In the genomic region with DNA sequence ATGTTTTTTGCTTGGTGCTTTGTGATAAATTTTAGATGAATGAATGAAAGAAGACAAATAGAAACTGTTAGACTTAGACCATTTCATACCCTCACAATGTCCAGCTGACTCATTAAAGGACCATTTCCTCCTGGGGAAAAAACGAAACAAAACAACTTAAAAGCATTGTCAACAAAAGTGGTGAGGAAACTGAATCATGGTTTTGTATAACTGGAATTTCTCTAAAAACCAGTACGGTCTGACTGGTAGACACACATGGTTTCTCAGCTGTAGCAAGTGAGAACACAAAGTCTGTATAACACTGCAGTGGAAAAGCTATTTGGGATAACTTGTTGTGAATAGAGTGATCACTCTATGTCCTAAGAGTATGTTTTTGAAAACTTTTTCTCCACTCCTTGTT, we compare ENCODE assay signal across 15 cellular contexts. TPM values are rescaled to one million over a fixed set of nuclear protein-coding genes. Genes with fewer than 3 reads are reported as not detected.
DNase-seq lines count a peak whose midpoint lies in the region; ATAC-seq, FAIRE-seq and TF ChIP-seq lines count a peak whose summit lies in the region.
"Had no signal": no experiment of that assay in that cellular context is flagged by ENCODE, and none has a peak within 500 bp of the region (broad histone marks: within the 10 kb centered on the region; RNA-seq: fewer than 3 reads in every experiment).

No MANE protein-coding gene starts in this region.

- no peak for TF ChIP-seq CTCF in AG04450 (IDR thresholded peaks at IDR 0.05; ENCODE audit: low read depth, low read length)
- TF ChIP-seq CTCF in K562 (IDR thresholded peaks at IDR 0.05 in 2 of 3, conservative IDR thresholded peaks at IDR 0.05 in 1 of 3; ENCODE audit: insufficient read depth in 2 of 3, low read depth in 1 of 3, low read length in 3 of 3), result no peak
- TF ChIP-seq CTCF in hepatocyte (IDR thresholded peaks at IDR 0.05; ENCODE audit: poor library complexity), result no peak

- H3K4me1 ChIP-seq in K562 (replicated peaks in 1 of 2; ENCODE audit: control insufficient read depth in 2 of 2, insufficient read depth in 2 of 2, low read length in 2 of 2), result peaks cover 0 to 2% of the 10 kb centered on the region in 2 experiments; a peak in 1 of 5 replicates
- peaks cover 17% of the 10 kb centered on the region for H3K4me1 ChIP-seq in hepatocyte (ENCODE audit: insufficient read depth)

- H3K27ac ChIP-seq in AG04450 (ENCODE audit: low read depth, low read length) (peak overlapping the region; percentile 33), K562 (ENCODE audit: extremely low read depth, low read depth, low read length) (no peak overlapping the region), hepatocyte (peak overlapping the region; percentile 40)
- H3K27ac ChIP-seq: SK-N-MC had no signal

- no peaks in the 10 kb centered on the region for H3K9me3 ChIP-seq in AG04450 (ENCODE audit: control insufficient read depth, insufficient read depth, low read length)
- H3K9me3 ChIP-seq in K562 (replicated peaks; ENCODE audit: control insufficient read depth, insufficient read depth, low read depth, low read length), result no peaks in the 10 kb centered on the region
- no peaks in the 10 kb centered on the region for H3K9me3 ChIP-seq in hepatocyte (ENCODE audit: low read depth)

- TF ChIP-seq EP300 in K562 (IDR thresholded peaks at IDR 0.05; ENCODE audit: low read length), result no peak

- no peak for TF ChIP-seq POLR2A in K562 (conservative IDR thresholded peaks at IDR 0.05)

- DNase-seq in AG04450 (ENCODE audit: low read depth, low spot score) (peak; percentile 38), LHCN-M2 (ENCODE audit: low read depth) (peak; percentile 69), K562 (ENCODE audit: extremely low read depth in 1 of 4, low spot score in 3 of 4) (no peak), hepatocyte (ENCODE audit: low spot score) (no peak), NCI-H146 (lab: John Stamatoyannopoulos, UW) (no peak), KG1 (lab: John Stamatoyannopoulos, UW) (no peak), NCI-H2081 treated with DMSO at 0.1 percent for 48 hours (lab: John Stamatoyannopoulos, UW) (no peak), frontal cortex (ENCODE audit: low spot score in 2 of 2) (no peak)
- DNase-seq: activated CD4-positive, alpha-beta T cell treated with anti-CD3 and anti-CD28 coated beads for 1 hour; C1 segment of cervical spinal cord; caudate nucleus; NCI-H1436; stimulated activated CD4-positive, alpha-beta T cell treated with anti-CD3 and anti-CD28 coated beads, Interleukin-2, amount 100 ng/mL, for 24 hours; stimulated activated naive B cell treated with anti-CD40 and anti-IgM and Interleukin-4, amounts not matched to agents 10 μg/mL and 1 μg/mL and 100 μg/mL, for 72 hours had no signal

- CTCF ChIA-PET in AG04450 (lab: Charles Lee) (interaction anchor here (0.9 to 6.0 kb wide), 6 partner anchors 10 to 167 kb away, joined by 3 to 102 read pairs (median 6); no protein-coding TSS in a partner anchor), K562 (lab: Yijun Ruan, JAX; ENCODE audit: low intra/inter-chr PET ratio) (interaction anchor here (0.5 kb wide), 1 partner anchor 9 kb away, joined by 4 read pairs; no protein-coding TSS in a partner anchor)

- FAIRE-seq in K562 (lab: Jason Lieb, UNC) (no peak), frontal cortex (lab: Jason Lieb, UNC) (no peak)

- H3K4me3 ChIP-seq in AG04450 (ENCODE audit: low read depth, low read length) (no peak overlapping the region), K562 (no peak overlapping the region), hepatocyte (no peak overlapping the region)
- H3K4me3 ChIP-seq: SK-N-MC had no signal

- H3K4me2 ChIP-seq in K562 (ENCODE audit: insufficient read depth, low read length) (no peak overlapping the region), hepatocyte (no peak overlapping the region)

- H3K9me1 ChIP-seq in K562 (ENCODE audit: control insufficient read depth, insufficient read depth, low read length), result no peaks in the 10 kb centered on the region

- H2AFZ ChIP-seq in K562 (ENCODE audit: low read depth, low read length), result no peak overlapping the region
- no peak overlapping the region for H2AFZ ChIP-seq in hepatocyte

- no peaks in the 10 kb centered on the region for H3K9me2 ChIP-seq in hepatocyte (replicated peaks; ENCODE audit: insufficient read depth)

- H3K9ac ChIP-seq in K562 (ENCODE audit: insufficient read depth in 1 of 2, low read depth in 2 of 2, low read length in 2 of 2), result no peak overlapping the region

- H3K36me3 ChIP-seq in K562 (ENCODE audit: control insufficient read depth, insufficient read depth, low read length) (no peaks in the 10 kb centered on the region), hepatocyte (replicated peaks; ENCODE audit: insufficient read depth, low read depth) (no peaks in the 10 kb centered on the region)

- no TSS peak for BruUV-seq in K562 (replicated peaks; lab: Mats Ljungman, UMichigan)

- H3K27me3 ChIP-seq in AG04450 (ENCODE audit: control insufficient read depth, insufficient read depth, low read length) (no peaks in the 10 kb centered on the region), K562 (ENCODE audit: control insufficient read depth in 2 of 2, insufficient read depth in 2 of 2, low read length in 2 of 2) (peaks cover 0 to 9% of the 10 kb centered on the region in 2 experiments; a peak in 4 of 5 replicates), hepatocyte (peaks cover 6% of the 10 kb centered on the region)

- intact Hi-C loops in K562 (cut with micrococcal nuclease), result no loop called here

- in situ Hi-C loops in K562 (cut with MboI), result no loop called here

- no peaks in the 10 kb centered on the region for H3K79me2 ChIP-seq in K562 (ENCODE audit: control insufficient read depth, insufficient read depth, low read length)
- H3K79me2 ChIP-seq in hepatocyte, result no peaks in the 10 kb centered on the region

- TF ChIP-seq RAD21 in K562 (CRISPR knock-in tag; conservative IDR thresholded peaks at IDR 0.05 in 1 of 2, IDR thresholded peaks at IDR 0.05 in 1 of 2), result no peak

- POLR2A ChIA-PET in AG04450 (lab: Yijun Ruan, JAX) (interaction anchor here (1.1 kb wide), 1 partner anchor 40 kb away, joined by 3 read pairs; the partner anchor contains the start of gene SYNRG), K562 (lab: Yijun Ruan, JAX) (interaction anchor here (0.6 kb wide), 1 partner anchor 39 kb away, joined by 3 read pairs; no protein-coding TSS in a partner anchor)

- no peak for ATAC-seq in K562
- ATAC-seq: stimulated activated naive B cell treated with anti-CD40 and anti-IgM and Interleukin-4, amounts not matched to agents 10 μg/mL and 1 μg/mL and 100 μg/mL, for 72 hours had no signal

- WGBS in K562 (ENCODE audit: insufficient coverage, low coverage, missing lambda C conversion rate), result 5% methylated on average over 2 of the region's 2 CpGs
- 78% methylated on average over 2 of the region's 2 CpGs for WGBS in hepatocyte (ENCODE audit: low lambda C conversion rate, missing lambda C conversion rate)

- H4K20me1 ChIP-seq in K562 (replicated peaks; ENCODE audit: control insufficient read depth, insufficient read depth, low read length), result no peaks in the 10 kb centered on the region
- H4K20me1 ChIP-seq in hepatocyte (ENCODE audit: insufficient read depth, poor library complexity, severe bottlenecking), result no peaks in the 10 kb centered on the region

RNA-seq across cellular contexts. Expression of gene DDX52, which starts 5.3 kb away (rescaled TPM):
- polyA plus RNA-seq in AG04450 (2011; rRNA removed), result 24.2 and 31.8 TPM in 2 replicates
- 16.0 and 27.8 TPM in 2 replicates for polyA minus RNA-seq in AG04450 (2011; rRNA and poly(A)+ RNA removed)
- total RNA-seq in LHCN-M2 (2014; rRNA removed), result 20.1 and 24.1 TPM in 2 replicates
- polyA plus RNA-seq in LHCN-M2 (2012), result 8.0 TPM
- 43.4 and 169 TPM in 2 replicates for total RNA-seq in K562 (2011; cell fraction: chromatin; rRNA removed; ENCODE audit: low replicate concordance)
- 26.5 and 30.1 TPM in 2 replicates for total RNA-seq in K562 (2011; cell fraction: nucleolus; rRNA removed)
- 63.9 and 100 TPM in 2 replicates for total RNA-seq in K562 (2011; cell fraction: nucleoplasm; rRNA removed)
- total RNA-seq in K562 (2014; rRNA removed), result 19.1 and 22.1 TPM in 2 replicates
- total RNA-seq in K562 (2014; rRNA removed; fragmentation: Illumina TruSeq; extraction: Trizol), result 50.5 and 59.2 TPM in 2 replicates
- 33.3 and 39.5 TPM in 2 replicates for total RNA-seq in K562 (2015; rRNA removed; fragmentation: Illumina TruSeq; extraction: Trizol)
- total RNA-seq in K562 (2021), result 37.0 and 37.6 TPM in 2 replicates
- 11.6 and 22.0 TPM in 2 replicates for polyA plus RNA-seq in K562 (2011; rRNA removed)
- polyA plus RNA-seq in K562 (2011; cell fraction: cytosol; rRNA removed), result 7.6 and 13.0 TPM in 2 replicates
- 17.6 and 28.7 TPM in 2 replicates for polyA plus RNA-seq in K562 (2011; cell fraction: nucleus; rRNA removed)
- 20.0 and 20.6 TPM in 2 replicates for polyA plus RNA-seq in K562 (2012)
- 38.3 and 50.1 TPM in 2 replicates for polyA plus RNA-seq in K562 (2014; fragmentation: Illumina TruSeq; extraction: Trizol)
- polyA plus RNA-seq in K562 (2014; fragmentation: Nextera tagmentation; extraction: Ambion mirVana), result 10 to 100 TPM; 30.2 to 34.8 TPM
- polyA plus RNA-seq in K562 (2014; rRNA removed), result 20.8 and 24.2 TPM in 2 replicates
- 25.0 and 39.3 TPM in 2 replicates for polyA minus RNA-seq in K562 (2011; rRNA and poly(A)+ RNA removed)
- polyA minus RNA-seq in K562 (2011; cell fraction: cytosol; rRNA and poly(A)+ RNA removed), result 5.3 and 19.6 TPM in 2 replicates
- polyA minus RNA-seq in K562 (2011; cell fraction: nucleus; rRNA and poly(A)+ RNA removed), result 18.3 and 19.4 TPM in 2 replicates
- 44.0 and 45.7 TPM in 2 replicates for total RNA-seq in hepatocyte
- polyA plus RNA-seq in hepatocyte, result 28.8 and 31.0 TPM in 2 replicates
- total RNA-seq in frontal cortex, result 35.9 TPM

RNA-seq across cellular contexts. Expression of gene SYNRG, which starts 39.3 kb away (rescaled TPM):
- polyA plus RNA-seq in AG04450 (2011; rRNA removed), result 24.9 and 26.2 TPM in 2 replicates
- 47.5 and 52.4 TPM in 2 replicates for polyA minus RNA-seq in AG04450 (2011; rRNA and poly(A)+ RNA removed)
- 7.6 and 12.2 TPM in 2 replicates for total RNA-seq in LHCN-M2 (2014; rRNA removed)
- polyA plus RNA-seq in LHCN-M2 (2012), result 10.4 TPM
- 55.6 and 121 TPM in 2 replicates for total RNA-seq in K562 (2011; cell fraction: chromatin; rRNA removed; ENCODE audit: low replicate concordance)
- 27.5 and 28.2 TPM in 2 replicates for total RNA-seq in K562 (2011; cell fraction: nucleolus; rRNA removed)
- total RNA-seq in K562 (2011; cell fraction: nucleoplasm; rRNA removed), result 53.9 and 82.8 TPM in 2 replicates
- total RNA-seq in K562 (2014; rRNA removed), result 10.6 and 13.8 TPM in 2 replicates
- total RNA-seq in K562 (2014; rRNA removed; fragmentation: Illumina TruSeq; extraction: Trizol), result 15.1 and 16.9 TPM in 2 replicates
- total RNA-seq in K562 (2015; rRNA removed; fragmentation: Illumina TruSeq; extraction: Trizol), result 17.6 and 19.7 TPM in 2 replicates
- 27.8 and 28.2 TPM in 2 replicates for total RNA-seq in K562 (2021)
- 11.7 and 18.4 TPM in 2 replicates for polyA plus RNA-seq in K562 (2011; rRNA removed)
- 9.0 and 10.7 TPM in 2 replicates for polyA plus RNA-seq in K562 (2011; cell fraction: cytosol; rRNA removed)
- polyA plus RNA-seq in K562 (2011; cell fraction: nucleus; rRNA removed), result 17.1 and 23.3 TPM in 2 replicates
- polyA plus RNA-seq in K562 (2012), result 15.0 and 16.0 TPM in 2 replicates
- 21.8 and 23.4 TPM in 2 replicates for polyA plus RNA-seq in K562 (2014; fragmentation: Illumina TruSeq; extraction: Trizol)
- 1 to 10 TPM; 2.9 to 4.9 TPM for polyA plus RNA-seq in K562 (2014; fragmentation: Nextera tagmentation; extraction: Ambion mirVana)
- 13.4 and 13.6 TPM in 2 replicates for polyA plus RNA-seq in K562 (2014; rRNA removed)
- 25.8 and 38.7 TPM in 2 replicates for polyA minus RNA-seq in K562 (2011; rRNA and poly(A)+ RNA removed)
- 13.6 and 29.6 TPM in 2 replicates for polyA minus RNA-seq in K562 (2011; cell fraction: cytosol; rRNA and poly(A)+ RNA removed)
- polyA minus RNA-seq in K562 (2011; cell fraction: nucleus; rRNA and poly(A)+ RNA removed), result 19.2 and 20.6 TPM in 2 replicates
- 21.6 and 27.0 TPM in 2 replicates for total RNA-seq in hepatocyte
- polyA plus RNA-seq in hepatocyte, result 19.6 and 20.7 TPM in 2 replicates
- 24.9 TPM for total RNA-seq in frontal cortex

Comparison
In these comparisons a context has a peak if more than half of its experiments do, and no peak if none do; other contexts are left out.
1. DNase-seq: peak in AG04450 (single experiment) and LHCN-M2 (single experiment); none in K562 (0 of 4), hepatocyte (single experiment), NCI-H146 (single experiment), KG1 (single experiment), NCI-H2081 treated with DMSO at 0.1 percent for 48 hours (single experiment) and frontal cortex (0 of 2).